16 cellular contexts compared by ENCODE assay signal in the genomic region with DNA sequence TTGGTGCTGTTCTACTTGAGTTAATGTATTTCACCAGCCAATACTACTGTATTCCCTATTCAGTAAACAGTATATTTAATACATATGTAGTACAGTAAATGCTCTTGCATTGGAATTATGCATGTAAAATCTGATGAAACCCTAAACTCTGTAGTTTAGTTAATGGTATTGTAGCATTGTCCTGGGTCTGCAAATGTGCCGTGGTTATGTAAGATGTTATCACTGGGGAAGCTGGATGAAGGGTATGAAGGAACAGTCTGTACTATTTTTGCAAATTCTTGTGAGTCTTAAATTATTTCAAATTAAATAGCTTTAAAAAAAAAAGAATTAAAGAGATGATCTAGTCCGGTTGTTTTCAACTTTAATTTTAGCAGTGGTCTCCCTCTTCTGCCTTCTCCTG.
DNase-seq lines count a peak whose midpoint lies in the region; ATAC-seq, FAIRE-seq and TF ChIP-seq lines count a peak whose summit lies in the region.
"Had no signal": no experiment of that assay in that cellular context is flagged by ENCODE, and none has a peak within 500 bp of the region (broad histone marks: within the 10 kb centered on the region; RNA-seq: fewer than 3 reads in every experiment).

No MANE protein-coding gene starts in this region.

- H3K36me3 Mint-ChIP-seq in T-helper 1 cell treated with Interleukin-12 subunit alpha and Interleukin-12 subunit beta and Interleukin-4 antibody, amounts not matched to agents 30 μg/mL and 1 μg/mL, for 36 hours (ENCODE audit: low read depth) = peaks cover 13% of the 10 kb centered on the region
- peaks cover 11% of the 10 kb centered on the region for H3K36me3 Mint-ChIP-seq in activated naive CD8-positive, alpha-beta T cell
- peaks cover 12% of the 10 kb centered on the region for H3K36me3 Mint-ChIP-seq in activated naive CD8-positive, alpha-beta T cell treated with anti-CD3 and anti-CD28 coated beads for 36 hours
- H3K36me3 Mint-ChIP-seq in activated CD4-positive, alpha-beta memory T cell treated with anti-CD3 and anti-CD28 coated beads, Interleukin-2, amount 10 ng/mL, durations not matched to agents 7 days and 5 days (ENCODE audit: low read depth) = peaks cover 18% of the 10 kb centered on the region
- no peaks in the 10 kb centered on the region for H3K36me3 Mint-ChIP-seq in stimulated activated effector memory CD8-positive, alpha-beta T cell treated with anti-CD3 and anti-CD28 coated beads, Interleukin-12 subunit alpha, Interleukin-12 subunit beta, amount 100 ng/mL, for 72 hours

- H3K9me3 Mint-ChIP-seq in T-helper 1 cell treated with Interleukin-12 subunit alpha and Interleukin-12 subunit beta and Interleukin-4 antibody, amounts not matched to agents 30 μg/mL and 1 μg/mL, for 36 hours = no peaks in the 10 kb centered on the region
- H3K9me3 Mint-ChIP-seq in activated naive CD8-positive, alpha-beta T cell (ENCODE audit: low read depth) = no peaks in the 10 kb centered on the region
- H3K9me3 Mint-ChIP-seq in activated naive CD8-positive, alpha-beta T cell treated with anti-CD3 and anti-CD28 coated beads for 36 hours = no peaks in the 10 kb centered on the region
- peaks cover 2% of the 10 kb centered on the region for H3K9me3 Mint-ChIP-seq in activated CD4-positive, alpha-beta memory T cell treated with anti-CD3 and anti-CD28 coated beads, Interleukin-2, amount 10 ng/mL, durations not matched to agents 7 days and 5 days
- H3K9me3 Mint-ChIP-seq in stimulated activated effector memory CD8-positive, alpha-beta T cell treated with anti-CD3 and anti-CD28 coated beads, Interleukin-12 subunit alpha, Interleukin-12 subunit beta, amount 100 ng/mL, for 72 hours = no peaks in the 10 kb centered on the region
- H3K9me3 Mint-ChIP-seq: CD4-positive, alpha-beta T cell; H9 had no signal

- peaks cover 51% of the 10 kb centered on the region for H3K4me1 Mint-ChIP-seq in T-helper 1 cell treated with Interleukin-12 subunit alpha and Interleukin-12 subunit beta and Interleukin-4 antibody, amounts not matched to agents 30 μg/mL and 1 μg/mL, for 36 hours (ENCODE audit: low read depth)
- H3K4me1 Mint-ChIP-seq in activated naive CD8-positive, alpha-beta T cell (ENCODE audit: low read depth) = peaks cover 55% of the 10 kb centered on the region
- H3K4me1 Mint-ChIP-seq in activated naive CD8-positive, alpha-beta T cell treated with anti-CD3 and anti-CD28 coated beads for 36 hours = peaks cover 50% of the 10 kb centered on the region
- peaks cover 39% of the 10 kb centered on the region for H3K4me1 Mint-ChIP-seq in activated CD4-positive, alpha-beta memory T cell treated with anti-CD3 and anti-CD28 coated beads, Interleukin-2, amount 10 ng/mL, durations not matched to agents 7 days and 5 days
- H3K4me1 Mint-ChIP-seq in stimulated activated effector memory CD8-positive, alpha-beta T cell treated with anti-CD3 and anti-CD28 coated beads, Interleukin-12 subunit alpha, Interleukin-12 subunit beta, amount 100 ng/mL, for 72 hours = peaks cover 36% of the 10 kb centered on the region
- H3K4me1 Mint-ChIP-seq: H9 had no signal

- POLR2A ChIA-PET in activated CD4-positive, alpha-beta memory T cell treated with anti-CD3 and anti-CD28 coated beads, Interleukin-2, amount 10 ng/mL, durations not matched to agents 7 days and 5 days (lab: Charles Lee) = no interaction called here

- H3K27me3 Mint-ChIP-seq in T-helper 1 cell treated with Interleukin-12 subunit alpha and Interleukin-12 subunit beta and Interleukin-4 antibody, amounts not matched to agents 30 μg/mL and 1 μg/mL, for 36 hours (ENCODE audit: low read depth) = no peaks in the 10 kb centered on the region
- no peaks in the 10 kb centered on the region for H3K27me3 Mint-ChIP-seq in activated naive CD8-positive, alpha-beta T cell
- H3K27me3 Mint-ChIP-seq in activated naive CD8-positive, alpha-beta T cell treated with anti-CD3 and anti-CD28 coated beads for 36 hours = no peaks in the 10 kb centered on the region
- H3K27me3 Mint-ChIP-seq in activated CD4-positive, alpha-beta memory T cell treated with anti-CD3 and anti-CD28 coated beads, Interleukin-2, amount 10 ng/mL, durations not matched to agents 7 days and 5 days = no peaks in the 10 kb centered on the region
- H3K27me3 Mint-ChIP-seq: CD4-positive, alpha-beta T cell had no signal

- peak overlapping the region; percentile 43 for H3K4me3 Mint-ChIP-seq in T-helper 1 cell treated with Interleukin-12 subunit alpha and Interleukin-12 subunit beta and Interleukin-4 antibody, amounts not matched to agents 30 μg/mL and 1 μg/mL, for 36 hours
- H3K4me3 Mint-ChIP-seq in activated naive CD8-positive, alpha-beta T cell = peak overlapping the region; percentile 42
- no peak overlapping the region for H3K4me3 Mint-ChIP-seq in activated naive CD8-positive, alpha-beta T cell treated with anti-CD3 and anti-CD28 coated beads for 36 hours
- H3K4me3 Mint-ChIP-seq in activated CD4-positive, alpha-beta memory T cell treated with anti-CD3 and anti-CD28 coated beads, Interleukin-2, amount 10 ng/mL, durations not matched to agents 7 days and 5 days = no peak overlapping the region
- H3K4me3 Mint-ChIP-seq in stimulated activated effector memory CD8-positive, alpha-beta T cell treated with anti-CD3 and anti-CD28 coated beads, Interleukin-12 subunit alpha, Interleukin-12 subunit beta, amount 100 ng/mL, for 72 hours = peak overlapping the region; percentile 30
- H3K4me3 Mint-ChIP-seq: CD4-positive, alpha-beta T cell; H9 had no signal

- CTCF ChIA-PET in activated CD4-positive, alpha-beta memory T cell treated with anti-CD3 and anti-CD28 coated beads, Interleukin-2, amount 10 ng/mL, durations not matched to agents 7 days and 5 days (lab: Charles Lee) = no interaction called here

- no peak for FAIRE-seq in GM12892 (lab: Jason Lieb, UNC)

- DNase-seq in T-helper 1 cell (no peak), GM12892 (ENCODE audit: insufficient read length) (no peak)
- no peak for DNase-seq in activated naive CD8-positive, alpha-beta T cell treated with anti-CD3 and anti-CD28 coated beads for 36 hours
- DNase-seq in activated CD4-positive, alpha-beta memory T cell treated with anti-CD3 and anti-CD28 coated beads, Interleukin-2, amount 10 ng/mL, durations not matched to agents 7 days and 5 days = no peak
- DNase-seq in stimulated activated effector memory CD8-positive, alpha-beta T cell treated with anti-CD3 and anti-CD28 coated beads, Interleukin-12 subunit alpha, Interleukin-12 subunit beta, amount 100 ng/mL, for 72 hours (ENCODE audit: low spot score in 2 of 2) = no peak
- no peak for DNase-seq in stimulated activated CD4-positive, alpha-beta T cell treated with anti-CD3 and anti-CD28 coated beads, Interleukin-2, amount 100 ng/mL, for 48 hours
- DNase-seq: BE2C; CD4-positive, alpha-beta T cell; H9; NCI-H1105; NCI-H1694; NCI-H2107; NCI-H2227 treated with DMSO at 0.1 percent for 48 hours had no signal

- H3K27ac Mint-ChIP-seq in T-helper 1 cell treated with Interleukin-12 subunit alpha and Interleukin-12 subunit beta and Interleukin-4 antibody, amounts not matched to agents 30 μg/mL and 1 μg/mL, for 36 hours = peak overlapping the region; percentile 82
- H3K27ac Mint-ChIP-seq in activated naive CD8-positive, alpha-beta T cell = peak overlapping the region; percentile 79
- H3K27ac Mint-ChIP-seq in activated naive CD8-positive, alpha-beta T cell treated with anti-CD3 and anti-CD28 coated beads for 36 hours = no peak overlapping the region
- H3K27ac Mint-ChIP-seq in activated CD4-positive, alpha-beta memory T cell treated with anti-CD3 and anti-CD28 coated beads, Interleukin-2, amount 10 ng/mL, durations not matched to agents 7 days and 5 days = peak overlapping the region; percentile 47
- H3K27ac Mint-ChIP-seq in stimulated activated effector memory CD8-positive, alpha-beta T cell treated with anti-CD3 and anti-CD28 coated beads, Interleukin-12 subunit alpha, Interleukin-12 subunit beta, amount 100 ng/mL, for 72 hours = peak overlapping the region; percentile 62

- TF ChIP-seq POLR2A in GM12892 (IDR thresholded peaks at IDR 0.05; ENCODE audit: low read depth, low read length) = no peak

- ATAC-seq in stimulated activated effector memory CD8-positive, alpha-beta T cell treated with anti-CD3 and anti-CD28 coated beads, Interleukin-12 subunit alpha, Interleukin-12 subunit beta, amount 100 ng/mL, for 72 hours = no peak
- ATAC-seq: Panc1 had no signal

Comparison
In these comparisons a context has a peak if more than half of its experiments do, and no peak if none do; other contexts are left out.
1. H3K4me3 Mint-ChIP-seq: peak in T-helper 1 cell treated with Interleukin-12 subunit alpha and Interleukin-12 subunit beta and Interleukin-4 antibody, amounts not matched to agents 30 μg/mL and 1 μg/mL, for 36 hours (single experiment), activated naive CD8-positive, alpha-beta T cell (single experiment) and stimulated activated effector memory CD8-positive, alpha-beta T cell treated with anti-CD3 and anti-CD28 coated beads, Interleukin-12 subunit alpha, Interleukin-12 subunit beta, amount 100 ng/mL, for 72 hours (single experiment); none in activated naive CD8-positive, alpha-beta T cell treated with anti-CD3 and anti-CD28 coated beads for 36 hours (single experiment) and activated CD4-positive, alpha-beta memory T cell treated with anti-CD3 and anti-CD28 coated beads, Interleukin-2, amount 10 ng/mL, durations not matched to agents 7 days and 5 days (single experiment).